In the genomic region with DNA sequence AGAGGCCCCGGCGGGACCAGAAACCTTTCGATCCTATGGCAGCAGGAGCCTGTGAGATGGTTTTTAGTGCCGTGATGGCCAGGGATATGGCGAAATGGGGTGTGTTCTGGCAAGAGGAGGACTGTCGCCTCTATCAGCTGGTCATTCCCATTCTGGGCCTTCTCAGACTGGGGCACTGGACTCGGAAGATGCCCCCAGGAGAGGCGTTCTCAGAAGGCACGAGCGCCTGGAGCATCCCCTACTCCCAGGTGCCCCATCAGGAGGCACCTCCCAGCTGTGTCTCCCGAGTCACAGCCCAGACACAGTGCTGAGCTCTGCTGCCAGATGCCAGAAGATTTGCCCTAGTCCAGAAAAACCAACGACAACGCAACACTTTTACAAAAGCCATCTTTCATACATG, we compare ENCODE assay signal across 27 cellular contexts.
"Had no signal": no experiment of that assay in that cellular context is flagged by ENCODE, and none has a peak within 500 bp of the region (broad histone marks: within the 10 kb centered on the region; RNA-seq: fewer than 3 reads in every experiment).

No MANE protein-coding gene starts in this region.

- H3K27ac Mint-ChIP-seq: activated B cell treated with CpG ODN at 0.5 μM for 24 hours; activated naive CD4-positive, alpha-beta T cell treated with anti-CD3 and anti-CD28 coated beads, Interleukin-2, amount 50 U/mL, for 24 hours; activated T-helper 1 cell treated with anti-CD3 and anti-CD28 coated beads, Interleukin-12 subunit alpha, Interleukin-12 subunit beta, Interleukin-2, Interleukin-4 antibody, amounts not matched to agents 30 ng/mL and 10 ng/mL and 1 ng/mL, durations not matched to agents 14 hours and 24 hours and 36 hours; mesothelial cell of epicardium; neural progenitor cell; stimulated activated naive B cell treated with anti-CD40 and anti-IgM and Interleukin-4, amounts not matched to agents 10 μg/mL and 1 μg/mL and 100 μg/mL, for 72 hours had no signal

- H3K4me3 ChIP-seq: adrenal gland, body of pancreas, coronary artery, dorsolateral prefrontal cortex, gastrocnemius medialis, hepatocyte, neural progenitor cell, right lobe of liver, skin epidermis, stomach, suprapubic skin, tibial nerve had no signal

- H3K27me3 Mint-ChIP-seq: activated B cell treated with CpG ODN at 0.5 μM for 24 hours; activated CD8-positive, alpha-beta T cell treated with anti-CD3 and anti-CD28 coated beads for 36 hours; activated naive CD4-positive, alpha-beta T cell treated with anti-CD3 and anti-CD28 coated beads, Interleukin-2, amount 50 U/mL, for 24 hours; naive B cell; stimulated activated naive B cell treated with anti-CD40 and anti-IgM and Interleukin-4, amounts not matched to agents 10 μg/mL and 1 μg/mL and 100 μg/mL, for 72 hours had no signal

- H3K4me1 Mint-ChIP-seq: activated B cell treated with CpG ODN at 0.5 μM for 24 hours; activated naive CD4-positive, alpha-beta T cell treated with anti-CD3 and anti-CD28 coated beads, Interleukin-2, amount 50 U/mL, for 24 hours; mesothelial cell of epicardium; neural progenitor cell; stimulated activated naive B cell treated with anti-CD40 and anti-IgM and Interleukin-4, amounts not matched to agents 10 μg/mL and 1 μg/mL and 100 μg/mL, for 72 hours had no signal

- H3K9me3 Mint-ChIP-seq: activated B cell treated with CpG ODN at 0.5 μM for 24 hours; activated naive CD4-positive, alpha-beta T cell treated with anti-CD3 and anti-CD28 coated beads, Interleukin-2, amount 50 U/mL, for 24 hours; activated T-helper 1 cell treated with anti-CD3 and anti-CD28 coated beads, Interleukin-12 subunit alpha, Interleukin-12 subunit beta, Interleukin-2, Interleukin-4 antibody, amounts not matched to agents 30 ng/mL and 10 ng/mL and 1 ng/mL, durations not matched to agents 14 hours and 24 hours and 36 hours; mesothelial cell of epicardium; neural progenitor cell had no signal

- H3K4me1 ChIP-seq: adrenal gland, gastrocnemius medialis, neural progenitor cell, right lobe of liver, stomach, suprapubic skin had no signal

- H3K27ac ChIP-seq: body of pancreas, coronary artery, dorsolateral prefrontal cortex, gastrocnemius medialis, hepatocyte, neural progenitor cell, skin epidermis, stomach, suprapubic skin, tibial nerve had no signal

- H3K9ac ChIP-seq: neural progenitor cell had no signal

- DNase-seq: activated B cell treated with CpG ODN at 0.5 μM for 24 hours; activated CD4-positive, alpha-beta T cell treated with anti-CD3 and anti-CD28 coated beads, Interleukin-2, amount 50 U/mL, for 1 hour; activated CD8-positive, alpha-beta T cell treated with anti-CD3 and anti-CD28 coated beads for 36 hours; body of pancreas; cerebellar nuclear complex; effector memory CD4-positive, alpha-beta T cell; gastrocnemius medialis; islet precursor cell; left colon; mammary epithelial cell; naive B cell; stimulated activated CD4-positive, alpha-beta T cell treated with anti-CD3 and anti-CD28 coated beads, Interleukin-4, amount 100 ng/mL, for 4 hours; stimulated activated CD8-positive, alpha-beta memory T cell treated with anti-CD3 and anti-CD28 coated beads, Interleukin-4, amount 100 ng/mL, for 48 hours; stimulated activated naive B cell treated with anti-CD40 and anti-IgM and Interleukin-4, amounts not matched to agents 10 μg/mL and 1 μg/mL and 100 μg/mL, for 72 hours; stomach had no signal

- H3K36me3 ChIP-seq: neural progenitor cell had no signal

- H3K4me3 Mint-ChIP-seq: activated B cell treated with CpG ODN at 0.5 μM for 24 hours; activated CD8-positive, alpha-beta T cell treated with anti-CD3 and anti-CD28 coated beads for 36 hours; activated naive CD4-positive, alpha-beta T cell treated with anti-CD3 and anti-CD28 coated beads, Interleukin-2, amount 50 U/mL, for 24 hours; activated T-helper 1 cell treated with anti-CD3 and anti-CD28 coated beads, Interleukin-12 subunit alpha, Interleukin-12 subunit beta, Interleukin-2, Interleukin-4 antibody, amounts not matched to agents 30 ng/mL and 10 ng/mL and 1 ng/mL, durations not matched to agents 14 hours and 24 hours and 36 hours; mesothelial cell of epicardium; naive B cell; neural progenitor cell; stimulated activated naive B cell treated with anti-CD40 and anti-IgM and Interleukin-4, amounts not matched to agents 10 μg/mL and 1 μg/mL and 100 μg/mL, for 72 hours had no signal

- ATAC-seq: activated CD8-positive, alpha-beta T cell treated with anti-CD3 and anti-CD28 coated beads for 36 hours; body of pancreas; gastrocnemius medialis; left colon; stimulated activated naive B cell treated with anti-CD40 and anti-IgM and Interleukin-4, amounts not matched to agents 10 μg/mL and 1 μg/mL and 100 μg/mL, for 72 hours had no signal

- H3K9me3 ChIP-seq: adrenal gland, body of pancreas, gastrocnemius medialis, right lobe of liver, stomach, suprapubic skin, tibial nerve had no signal
